Comparison of ENCODE assay signal across 8 cellular contexts in the genomic region with DNA sequence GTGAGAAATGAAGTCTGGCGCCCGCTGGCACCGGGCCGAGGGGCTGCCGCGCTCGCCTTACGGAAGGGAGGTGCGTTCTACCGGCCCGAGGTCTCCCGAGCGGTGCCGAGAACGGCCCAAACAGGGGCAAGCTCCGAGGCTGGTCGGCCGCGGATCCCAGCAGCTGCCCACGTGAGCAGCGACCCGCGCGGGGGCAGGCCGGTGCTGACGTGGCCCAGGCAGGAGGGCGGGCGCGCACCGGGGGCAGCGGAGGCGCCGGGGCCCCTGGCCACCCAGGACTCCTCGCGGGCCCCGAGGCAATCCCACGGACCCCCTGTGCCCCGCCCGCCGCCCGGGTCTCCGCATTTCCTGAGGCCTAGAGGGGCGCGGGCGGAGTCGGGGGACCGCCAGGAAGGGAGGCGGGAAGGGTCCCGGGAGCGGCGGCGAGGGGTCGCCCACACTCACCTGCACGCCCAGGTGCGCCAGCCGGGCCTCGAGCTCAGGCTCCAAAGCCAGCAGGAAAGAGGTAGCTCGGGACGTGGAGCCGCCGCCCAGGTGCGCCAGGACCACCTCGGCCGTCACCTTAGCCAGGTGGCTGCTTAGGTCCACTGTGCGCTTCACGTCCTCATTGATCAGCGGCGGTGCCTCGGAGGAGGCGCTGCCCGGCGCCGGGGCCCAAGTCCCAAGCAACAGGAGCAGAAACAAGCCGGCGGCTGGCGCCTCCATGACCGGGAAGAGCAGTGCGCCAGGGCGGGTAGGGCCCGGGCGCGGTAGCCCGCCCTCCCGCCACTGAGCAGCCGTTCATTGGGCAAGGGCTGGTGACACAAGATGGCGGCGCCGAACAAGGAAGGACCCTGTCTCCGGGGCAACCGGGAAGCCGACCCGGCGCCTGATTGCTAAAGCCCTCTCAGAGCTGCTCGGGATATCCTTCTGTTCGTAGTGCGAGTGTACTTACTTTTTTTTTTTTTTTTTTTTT. TPM values are rescaled to one million over a fixed set of nuclear protein-coding genes. Genes with fewer than 3 reads are reported as not detected.
DNase-seq lines count a peak whose midpoint lies in the region; ATAC-seq and TF ChIP-seq lines count a peak whose summit lies in the region.

TSS of gene RPN1 (minus strand) at position 723 of the 955 bp plus-strand sequence. CDS start at position 705, 18 bp downstream.

- peak within 1 kb of the TSS in 1 of 2 experiments; percentile 72 for H2BK12ac ChIP-seq in mesenchymal stem cell (ENCODE audit: low read length in 2 of 2)

- H3K27ac Mint-ChIP-seq in Calu3 (ENCODE audit: unreplicated experiment) = peak within 1 kb of the TSS; percentile 98
- peak within 1 kb of the TSS; percentile 85 for H3K27ac Mint-ChIP-seq in activated CD8-positive, alpha-beta memory T cell treated with anti-CD3 and anti-CD28 coated beads, Interleukin-2, amount 10 ng/mL, durations not matched to agents 7 days and 5 days

- H3K27ac ChIP-seq in HUES48 (ENCODE audit: low read depth, low read length) (peak within 1 kb of the TSS; percentile 95), mesenchymal stem cell (ENCODE audit: low read length, poor library complexity, severe bottlenecking) (peak within 1 kb of the TSS; percentile 91)

- peaks cover 10% of the 10 kb centered on the region for H3K4me1 Mint-ChIP-seq in Calu3 (ENCODE audit: low read depth, unreplicated experiment)
- peaks cover 47% of the 10 kb centered on the region for H3K4me1 Mint-ChIP-seq in activated CD8-positive, alpha-beta memory T cell treated with anti-CD3 and anti-CD28 coated beads, Interleukin-2, amount 10 ng/mL, durations not matched to agents 7 days and 5 days

- H4K8ac ChIP-seq in mesenchymal stem cell (ENCODE audit: low read length) = peak within 1 kb of the TSS; percentile 99

- H3K14ac ChIP-seq in mesenchymal stem cell (ENCODE audit: low read length in 2 of 2) = peak within 1 kb of the TSS in 1 of 2 experiments; percentile 100

- no TSS peak for BruUV-seq in Calu3 (replicated peaks; lab: Mats Ljungman, UMichigan)

- no peaks in the 10 kb centered on the region for H3K9me3 ChIP-seq in HUES48 (ENCODE audit: control insufficient read depth, insufficient read depth, low read length)
- no peaks in the 10 kb centered on the region for H3K9me3 ChIP-seq in NT2/D1 (ENCODE audit: insufficient read depth, low read length)
- H3K9me3 ChIP-seq in endocrine pancreas (ENCODE audit: control insufficient read depth, low read length) = no peaks in the 10 kb centered on the region
- H3K9me3 ChIP-seq in mesenchymal stem cell (ENCODE audit: control insufficient read depth, low read length) = no peaks in the 10 kb centered on the region

- H3K27me3 ChIP-seq in HUES48 (ENCODE audit: control insufficient read depth, insufficient read depth, low read length) (no peaks in the 10 kb centered on the region), NT2/D1 (ENCODE audit: insufficient read depth, insufficient read length) (no peaks in the 10 kb centered on the region), endocrine pancreas (ENCODE audit: control insufficient read depth, insufficient read depth, low read length) (no peaks in the 10 kb centered on the region), mesenchymal stem cell (ENCODE audit: control insufficient read depth in 1 of 2, insufficient read depth in 1 of 2, low read length in 2 of 2) (no peaks in the 10 kb centered on the region)

- no peaks in the 10 kb centered on the region for H3K79me1 ChIP-seq in mesenchymal stem cell (replicated peaks; ENCODE audit: low read length, poor library complexity, severe bottlenecking)

- CTCF ChIA-PET in Calu3 (lab: Charles Lee) = interaction anchor here (0.6 to 2.8 kb wide), 8 partner anchors 9 to 622 kb away, joined by 3 to 20 read pairs (median 4); no protein-coding TSS in a partner anchor
- CTCF ChIA-PET in activated CD8-positive, alpha-beta memory T cell treated with anti-CD3 and anti-CD28 coated beads, Interleukin-2, amount 10 ng/mL, durations not matched to agents 7 days and 5 days (lab: Charles Lee) = interaction anchor here (0.8 to 3.3 kb wide), 7 partner anchors 15 to 195 kb away, joined by 3 to 27 read pairs (median 5); no protein-coding TSS in a partner anchor

- peak; percentile 93 for ATAC-seq in GM21423 (IDR thresholded peaks at IDR 0.05; ENCODE audit: unreplicated experiment)
- ATAC-seq in activated CD8-positive, alpha-beta memory T cell treated with anti-CD3 and anti-CD28 coated beads, Interleukin-2, amount 10 ng/mL, durations not matched to agents 7 days and 5 days = peak; percentile 98

- no peaks in the 10 kb centered on the region for H3K36me3 ChIP-seq in HUES48 (ENCODE audit: control insufficient read depth, insufficient read depth, low read length)
- H3K36me3 ChIP-seq in NT2/D1 (ENCODE audit: insufficient read depth, insufficient read length, low read length) = peaks cover 25% of the 10 kb centered on the region
- no peaks in the 10 kb centered on the region for H3K36me3 ChIP-seq in endocrine pancreas (ENCODE audit: control insufficient read depth, insufficient read depth, low read length)
- H3K36me3 ChIP-seq in mesenchymal stem cell (ENCODE audit: control insufficient read depth in 1 of 2, insufficient read depth in 2 of 2, low read depth in 1 of 2, low read length in 2 of 2) = no peaks in the 10 kb centered on the region

- peak; percentile 99 for DNase-seq in Calu3
- peak; percentile 87 for DNase-seq in NT2/D1 (ENCODE audit: low read depth, low spot score)
- peak; percentile 97 for DNase-seq in activated CD8-positive, alpha-beta memory T cell treated with anti-CD3 and anti-CD28 coated beads, Interleukin-2, amount 10 ng/mL, durations not matched to agents 7 days and 5 days
- DNase-seq in mesenchymal stem cell = peak; percentile 98
- peak; percentile 84 for DNase-seq in stimulated activated CD8-positive, alpha-beta memory T cell treated with anti-CD3 and anti-CD28 coated beads, Interleukin-12 subunit alpha, Interleukin-12 subunit beta, amount 100 ng/mL, for 24 hours (ENCODE audit: extremely low read depth)

- H3K4ac ChIP-seq in mesenchymal stem cell (ENCODE audit: low read depth in 1 of 2, low read length in 2 of 2) = peak within 1 kb of the TSS; percentile 100

- peak within 1 kb of the TSS; percentile 95 for H2AFZ ChIP-seq in mesenchymal stem cell (ENCODE audit: low read depth, low read length)

- H3K4me1 ChIP-seq in HUES48 (ENCODE audit: control insufficient read depth, insufficient read depth, low read length) (peaks cover 8% of the 10 kb centered on the region; the same call in 1 of the 2 replicates), NT2/D1 (ENCODE audit: insufficient read depth, insufficient read length) (no peaks in the 10 kb centered on the region), endocrine pancreas (ENCODE audit: control insufficient read depth, insufficient read depth, low read length) (no peaks in the 10 kb centered on the region), mesenchymal stem cell (ENCODE audit: control insufficient read depth, insufficient read depth, low read depth, low read length) (peaks cover 1% of the 10 kb centered on the region)

- peak within 1 kb of the TSS; percentile 99 for H3K9ac ChIP-seq in HUES48 (ENCODE audit: low read depth, low read length)
- H3K9ac ChIP-seq in NT2/D1 (ENCODE audit: insufficient read length, low read depth) = peak within 1 kb of the TSS; percentile 100
- H3K9ac ChIP-seq in endocrine pancreas (ENCODE audit: control insufficient read depth, insufficient read depth, low read length) = peak within 1 kb of the TSS; percentile 99
- H3K9ac ChIP-seq in mesenchymal stem cell (ENCODE audit: low read length) = peak within 1 kb of the TSS; percentile 100

- H3K9me3 Mint-ChIP-seq in Calu3 (ENCODE audit: low read depth, unreplicated experiment) = no peaks in the 10 kb centered on the region
- H3K9me3 Mint-ChIP-seq in activated CD8-positive, alpha-beta memory T cell treated with anti-CD3 and anti-CD28 coated beads, Interleukin-2, amount 10 ng/mL, durations not matched to agents 7 days and 5 days (ENCODE audit: low read depth) = no peaks in the 10 kb centered on the region

- H3K27me3 Mint-ChIP-seq in Calu3 (ENCODE audit: unreplicated experiment) = no peaks in the 10 kb centered on the region
- no peaks in the 10 kb centered on the region for H3K27me3 Mint-ChIP-seq in activated CD8-positive, alpha-beta memory T cell treated with anti-CD3 and anti-CD28 coated beads, Interleukin-2, amount 10 ng/mL, durations not matched to agents 7 days and 5 days

- peak within 1 kb of the TSS; percentile 99 for H3K4me3 Mint-ChIP-seq in Calu3 (ENCODE audit: low read depth, unreplicated experiment)
- H3K4me3 Mint-ChIP-seq in activated CD8-positive, alpha-beta memory T cell treated with anti-CD3 and anti-CD28 coated beads, Interleukin-2, amount 10 ng/mL, durations not matched to agents 7 days and 5 days = peak within 1 kb of the TSS; percentile 84

- intact Hi-C loops in Calu3 (cut with micrococcal nuclease; ENCODE audit: unreplicated experiment) = no loop called here

- no peak for TF ChIP-seq CTCF in Calu3 (IDR thresholded peaks at IDR 0.05; ENCODE audit: unreplicated experiment)

- H2AK5ac ChIP-seq in mesenchymal stem cell (ENCODE audit: low read length, severe bottlenecking) = peak within 1 kb of the TSS; percentile 83

- peak within 1 kb of the TSS; percentile 94 for H2BK120ac ChIP-seq in mesenchymal stem cell (ENCODE audit: low read depth, low read length)

- peak within 1 kb of the TSS; percentile 99 to 100 for H3K18ac ChIP-seq in mesenchymal stem cell (ENCODE audit: low read depth in 1 of 2, low read length in 2 of 2)

- peaks cover 59% of the 10 kb centered on the region for H3K36me3 Mint-ChIP-seq in Calu3 (ENCODE audit: insufficient read depth, unreplicated experiment)
- H3K36me3 Mint-ChIP-seq in activated CD8-positive, alpha-beta memory T cell treated with anti-CD3 and anti-CD28 coated beads, Interleukin-2, amount 10 ng/mL, durations not matched to agents 7 days and 5 days = peaks cover 11% of the 10 kb centered on the region

- H4K91ac ChIP-seq in mesenchymal stem cell (ENCODE audit: low read length) = peak within 1 kb of the TSS; percentile 99

- H2BK15ac ChIP-seq in mesenchymal stem cell (ENCODE audit: low read depth, poor library complexity, severe bottlenecking) = peak within 1 kb of the TSS; percentile 80

- H3K23ac ChIP-seq in mesenchymal stem cell (ENCODE audit: low read length in 2 of 2) = peak within 1 kb of the TSS in 1 of 2 experiments; percentile 99

- peak within 1 kb of the TSS; percentile 82 for H2BK5ac ChIP-seq in mesenchymal stem cell (ENCODE audit: low read depth, low read length, poor library complexity, severe bottlenecking)

- H3K4me3 ChIP-seq in HUES48 (ENCODE audit: low read depth, low read length) = peak within 1 kb of the TSS; percentile 100
- H3K4me3 ChIP-seq in NT2/D1 (ENCODE audit: insufficient read length, low read depth) = peak within 1 kb of the TSS; percentile 100
- H3K4me3 ChIP-seq in endocrine pancreas (ENCODE audit: control insufficient read depth, insufficient read depth, low read length) = peak within 1 kb of the TSS; percentile 100
- H3K4me3 ChIP-seq in mesenchymal stem cell (ENCODE audit: insufficient read depth in 1 of 2, low read depth in 1 of 2, low read length in 2 of 2) = peak within 1 kb of the TSS; percentile 99 to 100

- WGBS in mesenchymal stem cell = under 1% methylated on average over 79 of the region's 96 CpGs

- H3K4me2 ChIP-seq in mesenchymal stem cell (ENCODE audit: low read length, poor library complexity, severe bottlenecking) = peak within 1 kb of the TSS; percentile 79

RNA-seq across cellular contexts. Expression of gene RPN1, which starts in this region (rescaled TPM):
- 449 and 474 TPM in 2 replicates for total RNA-seq in Calu3 (2022)
- 100 to 1,000 TPM; 151 to 175 TPM for total RNA-seq in activated CD8-positive, alpha-beta memory T cell treated with anti-CD3 and anti-CD28 coated beads, Interleukin-2, amount 10 ng/mL, durations not matched to agents 7 days and 5 days
- polyA plus RNA-seq in mesenchymal stem cell (2013, experiment 1 of 2) = 352 TPM
- 354 TPM for polyA plus RNA-seq in mesenchymal stem cell (2013, experiment 2 of 2)

Comparison
In these comparisons a context has a peak if more than half of its experiments do, and no peak if none do; other contexts are left out.
1. Peak in every context shown above with its lines: DNase-seq, ATAC-seq, H3K4me3 ChIP-seq and H3K27ac ChIP-seq.